ENCODE assay signal across 2 cellular contexts in the genomic region with DNA sequence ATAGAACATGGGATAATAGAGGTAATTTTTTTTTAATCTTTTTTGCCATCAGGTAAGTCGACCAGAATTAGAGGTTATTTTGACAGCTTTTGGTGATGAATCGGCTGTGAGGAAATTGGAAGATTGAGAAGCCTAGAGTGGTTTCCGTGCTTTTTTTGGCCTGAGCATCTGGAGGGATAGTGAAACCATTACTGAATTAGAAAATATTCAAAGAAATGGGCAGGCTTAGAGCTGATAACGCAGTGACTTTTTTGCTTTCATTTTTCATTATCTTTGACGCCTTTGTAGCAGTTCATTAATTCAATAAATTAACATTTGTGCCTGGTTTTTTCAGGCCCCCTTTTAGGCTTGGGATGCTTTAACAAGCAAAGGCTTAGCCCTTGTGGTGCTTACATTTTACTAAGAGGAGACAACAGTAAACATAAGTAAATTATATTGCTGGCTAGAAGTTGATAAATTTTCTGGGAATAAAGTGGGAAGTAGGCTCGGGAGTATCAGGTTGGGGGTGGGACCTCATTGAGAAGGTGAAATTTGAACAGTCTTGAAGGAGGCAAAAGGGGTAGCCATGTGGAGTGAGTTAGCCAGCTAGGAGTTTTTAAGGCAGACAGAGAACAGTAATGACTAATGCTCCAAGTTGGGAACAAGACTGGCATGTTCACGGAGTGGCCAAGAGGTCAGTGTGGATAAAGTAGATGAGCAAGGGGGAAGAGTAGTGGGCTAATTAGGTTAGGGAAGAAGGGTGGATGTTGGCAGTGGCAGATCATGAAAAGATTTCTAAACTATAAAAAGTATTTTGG.
TF ChIP-seq lines count a peak whose summit lies in the region.

No MANE protein-coding gene starts in this region.

TF ChIP-seq in GM23338, 12 proteins besides CTCF, POLR2A, EP300 and RAD21 (continued from another document and continues in another):
- TF ChIP-seq NANOG (IDR thresholded peaks at IDR 0.05; ENCODE audit: borderline replicate concordance) (no peak), ZNF331 (CRISPR knock-in tag; IDR thresholded peaks at IDR 0.05; ENCODE audit: low read depth) (no peak), EZH2phosphoT487 (IDR thresholded peaks at IDR 0.05; ENCODE audit: unreplicated experiment) (no peak), ZNF114 (CRISPR knock-in tag; IDR thresholded peaks at IDR 0.05) (no peak)
- TF ChIP-seq, protein P1, sequence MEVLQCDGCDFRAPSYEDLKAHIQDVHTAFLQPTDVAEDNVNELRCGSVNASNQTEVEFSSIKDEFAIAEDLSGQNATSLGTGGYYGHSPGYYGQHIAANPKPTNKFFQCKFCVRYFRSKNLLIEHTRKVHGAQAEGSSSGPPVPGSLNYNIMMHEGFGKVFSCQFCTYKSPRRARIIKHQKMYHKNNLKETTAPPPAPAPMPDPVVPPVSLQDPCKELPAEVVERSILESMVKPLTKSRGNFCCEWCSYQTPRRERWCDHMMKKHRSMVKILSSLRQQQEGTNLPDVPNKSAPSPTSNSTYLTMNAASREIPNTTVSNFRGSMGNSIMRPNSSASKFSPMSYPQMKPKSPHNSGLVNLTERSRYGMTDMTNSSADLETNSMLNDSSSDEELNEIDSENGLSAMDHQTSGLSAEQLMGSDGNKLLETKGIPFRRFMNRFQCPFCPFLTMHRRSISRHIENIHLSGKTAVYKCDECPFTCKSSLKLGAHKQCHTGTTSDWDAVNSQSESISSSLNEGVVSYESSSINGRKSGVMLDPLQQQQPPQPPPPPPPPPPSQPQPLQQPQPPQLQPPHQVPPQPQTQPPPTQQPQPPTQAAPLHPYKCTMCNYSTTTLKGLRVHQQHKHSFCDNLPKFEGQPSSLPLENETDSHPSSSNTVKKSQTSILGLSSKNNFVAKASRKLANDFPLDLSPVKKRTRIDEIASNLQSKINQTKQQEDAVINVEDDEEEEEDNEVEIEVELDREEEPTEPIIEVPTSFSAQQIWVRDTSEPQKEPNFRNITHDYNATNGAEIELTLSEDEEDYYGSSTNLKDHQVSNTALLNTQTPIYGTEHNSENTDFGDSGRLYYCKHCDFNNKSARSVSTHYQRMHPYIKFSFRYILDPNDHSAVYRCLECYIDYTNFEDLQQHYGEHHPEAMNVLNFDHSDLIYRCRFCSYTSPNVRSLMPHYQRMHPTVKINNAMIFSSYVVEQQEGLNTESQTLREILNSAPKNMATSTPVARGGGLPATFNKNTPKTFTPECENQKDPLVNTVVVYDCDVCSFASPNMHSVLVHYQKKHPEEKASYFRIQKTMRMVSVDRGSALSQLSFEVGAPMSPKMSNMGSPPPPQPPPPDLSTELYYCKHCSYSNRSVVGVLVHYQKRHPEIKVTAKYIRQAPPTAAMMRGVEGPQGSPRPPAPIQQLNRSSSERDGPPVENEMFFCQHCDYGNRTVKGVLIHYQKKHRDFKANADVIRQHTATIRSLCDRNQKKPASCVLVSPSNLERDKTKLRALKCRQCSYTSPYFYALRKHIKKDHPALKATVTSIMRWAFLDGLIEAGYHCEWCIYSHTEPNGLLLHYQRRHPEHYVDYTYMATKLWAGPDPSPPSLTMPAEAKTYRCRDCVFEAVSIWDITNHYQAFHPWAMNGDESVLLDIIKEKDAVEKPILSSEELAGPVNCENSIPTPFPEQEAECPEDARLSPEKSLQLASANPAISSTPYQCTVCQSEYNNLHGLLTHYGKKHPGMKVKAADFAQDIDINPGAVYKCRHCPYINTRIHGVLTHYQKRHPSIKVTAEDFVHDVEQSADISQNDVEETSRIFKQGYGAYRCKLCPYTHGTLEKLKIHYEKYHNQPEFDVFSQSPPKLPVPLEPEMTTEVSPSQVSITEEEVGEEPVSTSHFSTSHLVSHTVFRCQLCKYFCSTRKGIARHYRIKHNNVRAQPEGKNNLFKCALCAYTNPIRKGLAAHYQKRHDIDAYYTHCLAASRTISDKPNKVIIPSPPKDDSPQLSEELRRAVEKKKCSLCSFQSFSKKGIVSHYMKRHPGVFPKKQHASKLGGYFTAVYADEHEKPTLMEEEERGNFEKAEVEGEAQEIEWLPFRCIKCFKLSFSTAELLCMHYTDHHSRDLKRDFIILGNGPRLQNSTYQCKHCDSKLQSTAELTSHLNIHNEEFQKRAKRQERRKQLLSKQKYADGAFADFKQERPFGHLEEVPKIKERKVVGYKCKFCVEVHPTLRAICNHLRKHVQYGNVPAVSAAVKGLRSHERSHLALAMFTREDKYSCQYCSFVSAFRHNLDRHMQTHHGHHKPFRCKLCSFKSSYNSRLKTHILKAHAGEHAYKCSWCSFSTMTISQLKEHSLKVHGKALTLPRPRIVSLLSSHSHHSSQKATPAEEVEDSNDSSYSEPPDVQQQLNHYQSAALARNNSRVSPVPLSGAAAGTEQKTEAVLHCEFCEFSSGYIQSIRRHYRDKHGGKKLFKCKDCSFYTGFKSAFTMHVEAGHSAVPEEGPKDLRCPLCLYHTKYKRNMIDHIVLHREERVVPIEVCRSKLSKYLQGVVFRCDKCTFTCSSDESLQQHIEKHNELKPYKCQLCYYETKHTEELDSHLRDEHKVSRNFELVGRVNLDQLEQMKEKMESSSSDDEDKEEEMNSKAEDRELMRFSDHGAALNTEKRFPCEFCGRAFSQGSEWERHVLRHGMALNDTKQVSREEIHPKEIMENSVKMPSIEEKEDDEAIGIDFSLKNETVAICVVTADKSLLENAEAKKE (CRISPR knock-in tag; IDR thresholded peaks at IDR 0.05) = no peak
- TF ChIP-seq, protein P2, sequence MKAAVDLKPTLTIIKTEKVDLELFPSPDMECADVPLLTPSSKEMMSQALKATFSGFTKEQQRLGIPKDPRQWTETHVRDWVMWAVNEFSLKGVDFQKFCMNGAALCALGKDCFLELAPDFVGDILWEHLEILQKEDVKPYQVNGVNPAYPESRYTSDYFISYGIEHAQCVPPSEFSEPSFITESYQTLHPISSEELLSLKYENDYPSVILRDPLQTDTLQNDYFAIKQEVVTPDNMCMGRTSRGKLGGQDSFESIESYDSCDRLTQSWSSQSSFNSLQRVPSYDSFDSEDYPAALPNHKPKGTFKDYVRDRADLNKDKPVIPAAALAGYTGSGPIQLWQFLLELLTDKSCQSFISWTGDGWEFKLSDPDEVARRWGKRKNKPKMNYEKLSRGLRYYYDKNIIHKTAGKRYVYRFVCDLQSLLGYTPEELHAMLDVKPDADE (IDR thresholded peaks at IDR 0.05) = no peak
- TF ChIP-seq, protein P3, sequence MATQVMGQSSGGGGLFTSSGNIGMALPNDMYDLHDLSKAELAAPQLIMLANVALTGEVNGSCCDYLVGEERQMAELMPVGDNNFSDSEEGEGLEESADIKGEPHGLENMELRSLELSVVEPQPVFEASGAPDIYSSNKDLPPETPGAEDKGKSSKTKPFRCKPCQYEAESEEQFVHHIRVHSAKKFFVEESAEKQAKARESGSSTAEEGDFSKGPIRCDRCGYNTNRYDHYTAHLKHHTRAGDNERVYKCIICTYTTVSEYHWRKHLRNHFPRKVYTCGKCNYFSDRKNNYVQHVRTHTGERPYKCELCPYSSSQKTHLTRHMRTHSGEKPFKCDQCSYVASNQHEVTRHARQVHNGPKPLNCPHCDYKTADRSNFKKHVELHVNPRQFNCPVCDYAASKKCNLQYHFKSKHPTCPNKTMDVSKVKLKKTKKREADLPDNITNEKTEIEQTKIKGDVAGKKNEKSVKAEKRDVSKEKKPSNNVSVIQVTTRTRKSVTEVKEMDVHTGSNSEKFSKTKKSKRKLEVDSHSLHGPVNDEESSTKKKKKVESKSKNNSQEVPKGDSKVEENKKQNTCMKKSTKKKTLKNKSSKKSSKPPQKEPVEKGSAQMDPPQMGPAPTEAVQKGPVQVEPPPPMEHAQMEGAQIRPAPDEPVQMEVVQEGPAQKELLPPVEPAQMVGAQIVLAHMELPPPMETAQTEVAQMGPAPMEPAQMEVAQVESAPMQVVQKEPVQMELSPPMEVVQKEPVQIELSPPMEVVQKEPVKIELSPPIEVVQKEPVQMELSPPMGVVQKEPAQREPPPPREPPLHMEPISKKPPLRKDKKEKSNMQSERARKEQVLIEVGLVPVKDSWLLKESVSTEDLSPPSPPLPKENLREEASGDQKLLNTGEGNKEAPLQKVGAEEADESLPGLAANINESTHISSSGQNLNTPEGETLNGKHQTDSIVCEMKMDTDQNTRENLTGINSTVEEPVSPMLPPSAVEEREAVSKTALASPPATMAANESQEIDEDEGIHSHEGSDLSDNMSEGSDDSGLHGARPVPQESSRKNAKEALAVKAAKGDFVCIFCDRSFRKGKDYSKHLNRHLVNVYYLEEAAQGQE (IDR thresholded peaks at IDR 0.05; ENCODE audit: unreplicated experiment) = no peak

TF ChIP-seq in HEK293T, 16 proteins besides CTCF, POLR2A, EP300 and RAD21 (continued from another document):
- TF ChIP-seq BHLHE40 (IDR thresholded peaks at IDR 0.05; ENCODE audit: borderline replicate concordance) (no peak), HDGF (IDR thresholded peaks at IDR 0.05; ENCODE audit: borderline replicate concordance) (no peak), ZNF384 (IDR thresholded peaks at IDR 0.05) (no peak), L3MBTL2 (conservative IDR thresholded peaks at IDR 0.05) (no peak), TARDBP (IDR thresholded peaks at IDR 0.05) (no peak), SUZ12 (IDR thresholded peaks at IDR 0.05) (no peak), FOXM1 (IDR thresholded peaks at IDR 0.05; ENCODE audit: borderline replicate concordance) (no peak), NFRKB (IDR thresholded peaks at IDR 0.05) (no peak), SP1 (IDR thresholded peaks at IDR 0.05) (no peak)
TF ChIP-seq in HEK293T: peak in this region for 0.
